17 cellular contexts compared by ENCODE assay signal in genomic region chr1:211183924-211184323, GRCh38. TPM values are rescaled to one million over a fixed set of nuclear protein-coding genes. Genes with fewer than 3 reads are reported as not detected.
DNase-seq lines count a peak whose midpoint lies in the region; ATAC-seq and TF ChIP-seq lines count a peak whose summit lies in the region.
"Had no signal": no experiment of that assay in that cellular context is flagged by ENCODE, and none has a peak within 500 bp of the region (broad histone marks: within the 10 kb centered on the region; RNA-seq: fewer than 3 reads in every experiment).

No MANE protein-coding gene starts in this region.

- no peaks in the 10 kb centered on the region for H3K36me3 Mint-ChIP-seq in osteocyte (ENCODE audit: unreplicated experiment)
- H3K36me3 Mint-ChIP-seq in activated CD4-positive, alpha-beta memory T cell treated with anti-CD3 and anti-CD28 coated beads, Interleukin-2, amount 10 ng/mL, durations not matched to agents 7 days and 5 days (ENCODE audit: low read depth), result no peaks in the 10 kb centered on the region
- H3K36me3 Mint-ChIP-seq: CD4-positive, CD25-positive, alpha-beta regulatory T cell; IgD-negative memory B cell had no signal

- no peaks in the 10 kb centered on the region for H3K4me1 Mint-ChIP-seq in osteocyte (ENCODE audit: unreplicated experiment)
- H3K4me1 Mint-ChIP-seq in activated CD4-positive, alpha-beta memory T cell treated with anti-CD3 and anti-CD28 coated beads, Interleukin-2, amount 10 ng/mL, durations not matched to agents 7 days and 5 days, result no peaks in the 10 kb centered on the region
- H3K4me1 Mint-ChIP-seq: CD4-positive, CD25-positive, alpha-beta regulatory T cell had no signal

- intact Hi-C loops in head of caudate nucleus (cut with DNase I), result no loop called here

- TF ChIP-seq CTCF in fibroblast of villous mesenchyme (IDR thresholded peaks at IDR 0.05; ENCODE audit: insufficient read depth, low read depth, low read length), result no peak
- TF ChIP-seq CTCF in osteocyte (IDR thresholded peaks at IDR 0.05), result no peak

- no peak overlapping the region for H3K4me3 ChIP-seq in fibroblast of villous mesenchyme (ENCODE audit: low read depth, low read length)

- no peak overlapping the region for H3K4me3 Mint-ChIP-seq in osteocyte (ENCODE audit: unreplicated experiment)
- H3K4me3 Mint-ChIP-seq in activated CD4-positive, alpha-beta memory T cell treated with anti-CD3 and anti-CD28 coated beads, Interleukin-2, amount 10 ng/mL, durations not matched to agents 7 days and 5 days, result no peak overlapping the region
- H3K4me3 Mint-ChIP-seq: CD4-positive, CD25-positive, alpha-beta regulatory T cell; IgD-negative memory B cell had no signal

- CTCF ChIA-PET in activated CD4-positive, alpha-beta memory T cell treated with anti-CD3 and anti-CD28 coated beads, Interleukin-2, amount 10 ng/mL, durations not matched to agents 7 days and 5 days (lab: Charles Lee), result no interaction called here

- DNase-seq in NCI-H524 (lab: John Stamatoyannopoulos, UW) (peak; percentile 1 to 45), NCI-H524 treated with DMSO at 0.1 percent for 48 hours (lab: John Stamatoyannopoulos, UW) (no peak), OCI-M1 (lab: John Stamatoyannopoulos, UW) (peak; percentile 19), fibroblast of villous mesenchyme (ENCODE audit: low read depth) (peak; percentile 20), osteocyte (ENCODE audit: extremely low spot score, unreplicated experiment) (no peak), head of caudate nucleus (no peak)
- no peak for DNase-seq in activated CD4-positive, alpha-beta memory T cell treated with anti-CD3 and anti-CD28 coated beads, Interleukin-2, amount 10 ng/mL, durations not matched to agents 7 days and 5 days
- DNase-seq: AML-193, HCEC 1CT, NCI-H1694, NCI-H446 treated with DMSO at 0.1 percent for 48 hours, SIG-M5 had no signal

- H3K27me3 Mint-ChIP-seq in osteocyte (ENCODE audit: unreplicated experiment), result peaks cover 29% of the 10 kb centered on the region
- peaks cover 2% of the 10 kb centered on the region for H3K27me3 Mint-ChIP-seq in activated CD4-positive, alpha-beta memory T cell treated with anti-CD3 and anti-CD28 coated beads, Interleukin-2, amount 10 ng/mL, durations not matched to agents 7 days and 5 days
- H3K27me3 Mint-ChIP-seq: IgD-negative memory B cell had no signal

- no peak for ATAC-seq in GM19397 (IDR thresholded peaks at IDR 0.05; ENCODE audit: unreplicated experiment)

- no peaks in the 10 kb centered on the region for H3K9me3 Mint-ChIP-seq in osteocyte (ENCODE audit: unreplicated experiment)
- no peaks in the 10 kb centered on the region for H3K9me3 Mint-ChIP-seq in activated CD4-positive, alpha-beta memory T cell treated with anti-CD3 and anti-CD28 coated beads, Interleukin-2, amount 10 ng/mL, durations not matched to agents 7 days and 5 days

- POLR2A ChIA-PET in activated CD4-positive, alpha-beta memory T cell treated with anti-CD3 and anti-CD28 coated beads, Interleukin-2, amount 10 ng/mL, durations not matched to agents 7 days and 5 days (lab: Charles Lee), result interaction anchor here (1.5 kb wide), 1 partner anchor 13 kb away, joined by 3 read pairs; no protein-coding TSS in a partner anchor

- no peak overlapping the region for H3K27ac Mint-ChIP-seq in osteocyte (ENCODE audit: unreplicated experiment)
- H3K27ac Mint-ChIP-seq in activated CD4-positive, alpha-beta memory T cell treated with anti-CD3 and anti-CD28 coated beads, Interleukin-2, amount 10 ng/mL, durations not matched to agents 7 days and 5 days, result no peak overlapping the region
- H3K27ac Mint-ChIP-seq: CD4-positive, CD25-positive, alpha-beta regulatory T cell; IgD-negative memory B cell had no signal

RNA-seq across cellular contexts. Expression of gene KCNH1, which starts 50.0 kb away (rescaled TPM):
- 11.2 and 14.2 TPM in 2 replicates for total RNA-seq in fibroblast of villous mesenchyme
- total RNA-seq in osteocyte, result 7.3 and 9.4 TPM in 2 replicates
- total RNA-seq in activated CD4-positive, alpha-beta memory T cell treated with anti-CD3 and anti-CD28 coated beads, Interleukin-2, amount 10 ng/mL, durations not matched to agents 7 days and 5 days, result not detected
- total RNA-seq: A673; CD4-positive, CD25-positive, alpha-beta regulatory T cell; HT-29 had no signal

Comparison
In these comparisons a context has a peak if more than half of its experiments do, and no peak if none do; other contexts are left out.
1. DNase-seq: peak in NCI-H524 (2 of 2), OCI-M1 (single experiment) and fibroblast of villous mesenchyme (single experiment); none in NCI-H524 treated with DMSO at 0.1 percent for 48 hours (single experiment), osteocyte (single experiment), activated CD4-positive, alpha-beta memory T cell treated with anti-CD3 and anti-CD28 coated beads, Interleukin-2, amount 10 ng/mL, durations not matched to agents 7 days and 5 days (single experiment) and head of caudate nucleus (0 of 42).